1 cellular context compared by ENCODE assay signal in the genomic region with DNA sequence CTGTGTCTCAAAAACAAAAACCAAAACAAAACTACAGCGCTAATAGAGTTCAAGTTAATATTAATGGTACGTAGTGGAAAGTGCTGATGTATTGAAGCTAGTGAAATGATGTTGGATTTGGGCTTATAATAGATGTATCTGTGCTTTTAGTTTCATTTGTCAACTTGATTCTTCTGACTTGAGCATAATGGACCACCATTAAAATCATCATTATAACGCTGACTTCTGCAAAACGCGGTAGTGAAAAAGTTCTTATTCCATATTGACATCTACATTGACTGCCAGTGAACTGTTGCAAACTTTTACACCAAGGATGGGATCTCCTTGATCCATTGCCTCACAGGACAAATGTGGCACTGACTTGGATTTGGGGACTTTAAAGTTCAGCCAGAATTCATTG.
TF ChIP-seq lines count a peak whose summit lies in the region.

No MANE protein-coding gene starts in this region.

TF ChIP-seq in WTC11, 78 proteins besides CTCF, POLR2A, EP300 and RAD21:
- TF ChIP-seq, protein P1, sequence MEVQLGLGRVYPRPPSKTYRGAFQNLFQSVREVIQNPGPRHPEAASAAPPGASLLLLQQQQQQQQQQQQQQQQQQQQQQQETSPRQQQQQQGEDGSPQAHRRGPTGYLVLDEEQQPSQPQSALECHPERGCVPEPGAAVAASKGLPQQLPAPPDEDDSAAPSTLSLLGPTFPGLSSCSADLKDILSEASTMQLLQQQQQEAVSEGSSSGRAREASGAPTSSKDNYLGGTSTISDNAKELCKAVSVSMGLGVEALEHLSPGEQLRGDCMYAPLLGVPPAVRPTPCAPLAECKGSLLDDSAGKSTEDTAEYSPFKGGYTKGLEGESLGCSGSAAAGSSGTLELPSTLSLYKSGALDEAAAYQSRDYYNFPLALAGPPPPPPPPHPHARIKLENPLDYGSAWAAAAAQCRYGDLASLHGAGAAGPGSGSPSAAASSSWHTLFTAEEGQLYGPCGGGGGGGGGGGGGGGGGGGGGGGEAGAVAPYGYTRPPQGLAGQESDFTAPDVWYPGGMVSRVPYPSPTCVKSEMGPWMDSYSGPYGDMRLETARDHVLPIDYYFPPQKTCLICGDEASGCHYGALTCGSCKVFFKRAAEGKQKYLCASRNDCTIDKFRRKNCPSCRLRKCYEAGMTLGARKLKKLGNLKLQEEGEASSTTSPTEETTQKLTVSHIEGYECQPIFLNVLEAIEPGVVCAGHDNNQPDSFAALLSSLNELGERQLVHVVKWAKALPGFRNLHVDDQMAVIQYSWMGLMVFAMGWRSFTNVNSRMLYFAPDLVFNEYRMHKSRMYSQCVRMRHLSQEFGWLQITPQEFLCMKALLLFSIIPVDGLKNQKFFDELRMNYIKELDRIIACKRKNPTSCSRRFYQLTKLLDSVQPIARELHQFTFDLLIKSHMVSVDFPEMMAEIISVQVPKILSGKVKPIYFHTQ (CRISPR knock-in tag; IDR thresholded peaks at IDR 0.05): no peak
- TF ChIP-seq HMGA2 (CRISPR knock-in tag; IDR thresholded peaks at IDR 0.05): no peak
